In genomic region chr9:9305600-9305999, GRCh38 we compare ENCODE assay signal across 29 cellular contexts.
"Had no signal": no experiment of that assay in that cellular context is flagged by ENCODE, and none has a peak within 500 bp of the region (broad histone marks: within the 10 kb centered on the region; RNA-seq: fewer than 3 reads in every experiment).

No MANE protein-coding gene starts in this region.

- DNase-seq: MM.1S, MV-4-11, NCI-H1092, NCI-H1105, NCI-H1417 treated with DMSO at 0.1 percent for 48 hours, NCI-H1436 treated with DMSO at 0.1 percent for 48 hours, NCI-H1694 treated with DMSO at 0.1 percent for 48 hours, NCI-H187 treated with DMSO at 0.1 percent for 48 hours, NCI-H2029, NCI-H2081, NCI-H2171 treated with DMSO at 0.1 percent for 48 hours, NCI-H2227 treated with DMSO at 0.1 percent for 48 hours, NCI-H345, NCI-H446, NCI-H510A treated with DMSO at 0.1 percent for 48 hours, NCI-H526, NCI-H69, NCI-H748 treated with DMSO at 0.1 percent for 48 hours, NCI-H82, PC-3, Peyer's patch, Right ventricle myocardium superior, RPMI8226, SHP77 treated with DMSO at 0.1 percent for 48 hours, T-cell, T-helper 17 cell had no signal

- H3K4me1 ChIP-seq: Peyer's patch, SJSA1 had no signal

- ATAC-seq: PC-3, SK-N-SH treated with all-trans-retinoic acid at 6 μM for 48 hours, T-cell, T-helper 17 cell had no signal

- H3K9me3 ChIP-seq: Peyer's patch, SJSA1 had no signal

- H3K27ac ChIP-seq: Peyer's patch, SJSA1, SK-N-MC had no signal

- H3K36me3 ChIP-seq: Peyer's patch, SJSA1 had no signal

- H3K27me3 ChIP-seq: Peyer's patch, SJSA1 had no signal

- H3K4me3 ChIP-seq: Peyer's patch, SJSA1, SK-N-MC had no signal
